Comparison of ENCODE assay signal across 19 cellular contexts in genomic region chr16:4752351-4753100, GRCh38. TPM values are rescaled to one million over a fixed set of nuclear protein-coding genes. Genes with fewer than 3 reads are reported as not detected.
DNase-seq lines count a peak whose midpoint lies in the region; ATAC-seq, FAIRE-seq and TF ChIP-seq lines count a peak whose summit lies in the region.
"Had no signal": no experiment of that assay in that cellular context is flagged by ENCODE, and none has a peak within 500 bp of the region (broad histone marks: within the 10 kb centered on the region; RNA-seq: fewer than 3 reads in every experiment).

No MANE protein-coding gene starts in this region.

- intact Hi-C loops in HepG2 (cut with micrococcal nuclease; ENCODE audit: unreplicated experiment): no loop called here

- peaks cover 13% of the 10 kb centered on the region for H3K4me1 Mint-ChIP-seq in activated CD8-positive, alpha-beta memory T cell treated with anti-CD3 and anti-CD28 coated beads, Interleukin-2, amount 10 ng/mL, durations not matched to agents 7 days and 5 days
- H3K4me1 Mint-ChIP-seq in endodermal cell: no peaks in the 10 kb centered on the region
- H3K4me1 Mint-ChIP-seq: CD14-positive monocyte had no signal

- H3K27ac Mint-ChIP-seq in activated CD8-positive, alpha-beta memory T cell treated with anti-CD3 and anti-CD28 coated beads, Interleukin-2, amount 10 ng/mL, durations not matched to agents 7 days and 5 days: no peak overlapping the region
- no peak overlapping the region for H3K27ac Mint-ChIP-seq in endodermal cell
- H3K27ac Mint-ChIP-seq: CD14-positive monocyte; CD4-positive, alpha-beta memory T cell had no signal

- peak; percentile 6 for ATAC-seq in activated CD8-positive, alpha-beta memory T cell treated with anti-CD3 and anti-CD28 coated beads, Interleukin-2, amount 10 ng/mL, durations not matched to agents 7 days and 5 days
- no peak for ATAC-seq in HepG2
- ATAC-seq: A549 had no signal

- H3K4me2 ChIP-seq in HepG2 (ENCODE audit: low read depth, low read length): no peak overlapping the region
- H3K4me2 ChIP-seq: A549 had no signal

- H3K36me3 Mint-ChIP-seq in activated CD8-positive, alpha-beta memory T cell treated with anti-CD3 and anti-CD28 coated beads, Interleukin-2, amount 10 ng/mL, durations not matched to agents 7 days and 5 days: peaks cover 22% of the 10 kb centered on the region
- peaks cover 46% of the 10 kb centered on the region for H3K36me3 Mint-ChIP-seq in endodermal cell (ENCODE audit: low read depth)

- H3K27ac ChIP-seq in HepG2 (ENCODE audit: extremely low read length, insufficient read depth, low read length) (no peak overlapping the region), endodermal cell (ENCODE audit: low read depth, low read length) (no peak overlapping the region), tibial nerve (no peak overlapping the region)
- H3K27ac ChIP-seq: 22Rv1, A549 had no signal

- TF ChIP-seq EP300 in HepG2 (IDR thresholded peaks at IDR 0.05; ENCODE audit: low read depth in 2 of 2, low read length in 2 of 2) (no peak), HepG2 (CRISPR knock-in tag; IDR thresholded peaks at IDR 0.05; ENCODE audit: borderline replicate concordance) (no peak), tibial nerve (IDR thresholded peaks at IDR 0.05) (no peak)

- H3K79me2 ChIP-seq in HepG2 (ENCODE audit: insufficient read depth, low read length): peaks cover 3% of the 10 kb centered on the region

- no peak for TF ChIP-seq RAD21 in HepG2 (CRISPR knock-in tag; IDR thresholded peaks at IDR 0.05)

- TF ChIP-seq CTCF in HepG2 (CRISPR knock-in tag; IDR thresholded peaks at IDR 0.05) (no peak), endodermal cell (conservative IDR thresholded peaks at IDR 0.05) (no peak), tibial nerve (IDR thresholded peaks at IDR 0.05) (no peak)

- H3K4me3 Mint-ChIP-seq in activated CD8-positive, alpha-beta memory T cell treated with anti-CD3 and anti-CD28 coated beads, Interleukin-2, amount 10 ng/mL, durations not matched to agents 7 days and 5 days: no peak overlapping the region
- no peak overlapping the region for H3K4me3 Mint-ChIP-seq in endodermal cell
- H3K4me3 Mint-ChIP-seq: CD14-positive monocyte; CD4-positive, alpha-beta memory T cell had no signal

- no peak overlapping the region for H3K9ac ChIP-seq in HepG2 (ENCODE audit: insufficient read depth, low read depth, low read length)
- H3K9ac ChIP-seq in endodermal cell (ENCODE audit: extremely low read depth, low read length, poor library complexity, severe bottlenecking): no peak overlapping the region

- TF ChIP-seq POLR2A in HepG2 (IDR thresholded peaks at IDR 0.05; ENCODE audit: insufficient read depth in 1 of 2, low read depth in 2 of 2, low read length in 2 of 2): no peak
- no peak for TF ChIP-seq POLR2A in tibial nerve (IDR thresholded peaks at IDR 0.05)

- H3K36me3 ChIP-seq in H7 (replicated peaks; ENCODE audit: control insufficient read depth, insufficient read depth, low read length) (peaks cover 19% of the 10 kb centered on the region), HepG2 (replicated peaks in 1 of 2; ENCODE audit: control insufficient read depth in 1 of 2, insufficient read depth in 2 of 2, low read length in 2 of 2) (peaks cover 19 to 46% of the 10 kb centered on the region in 2 experiments), endodermal cell (ENCODE audit: control insufficient read depth, insufficient read depth, low read length) (peaks cover 56% of the 10 kb centered on the region), tibial nerve (peaks cover 4 to 93% (median 20%) of the 10 kb centered on the region in 3 donors)

- in situ Hi-C loops in HepG2 (cut with HindIII; ENCODE audit: extremely low pct_ligation_motif_present, low pct_unique_long_range_greater_than_20kb): no loop called here

- no peak overlapping the region for H2AFZ ChIP-seq in HepG2 (ENCODE audit: low read length)

- DNase-seq in activated CD8-positive, alpha-beta memory T cell treated with anti-CD3 and anti-CD28 coated beads, Interleukin-2, amount 10 ng/mL, durations not matched to agents 7 days and 5 days: no peak
- DNase-seq in activated CD8-positive, alpha-beta memory T cell treated with anti-CD3 and anti-CD28 coated beads, Interleukin-2, amount 50 U/mL, for 48 hours: no peak
- DNase-seq in H7 (peak; percentile 46), HepG2 (ENCODE audit: low spot score) (no peak), endodermal cell (no peak), tibial nerve (ENCODE audit: low spot score in 2 of 2) (no peak), NCI-H748 (lab: John Stamatoyannopoulos, UW; ENCODE audit: unreplicated experiment) (no peak)
- DNase-seq: AML-193; CD4-positive, alpha-beta memory T cell; HCEC 1CT had no signal

- no peaks in the 10 kb centered on the region for H3K4me1 ChIP-seq in HepG2 (ENCODE audit: insufficient read depth, low read length)
- no peaks in the 10 kb centered on the region for H3K4me1 ChIP-seq in endodermal cell (ENCODE audit: control insufficient read depth, insufficient read depth, low read length)
- peaks cover 0 to under 1% (median under 1%) of the 10 kb centered on the region in 4 donors for H3K4me1 ChIP-seq in tibial nerve
- H3K4me1 ChIP-seq: A549 had no signal

- FAIRE-seq in HepG2 (lab: Jason Lieb, UNC): no peak
- FAIRE-seq: A549, G401.6, GM12891, GM19239, HTR-8/SVneo had no signal

- no TSS peak for BruUV-seq in HepG2 (replicated peaks; lab: Mats Ljungman, UMichigan)

- no peaks in the 10 kb centered on the region for H3K27me3 ChIP-seq in H7 (ENCODE audit: control insufficient read depth, insufficient read depth, low read length)
- H3K27me3 ChIP-seq in HepG2 (ENCODE audit: control insufficient read depth in 1 of 2, insufficient read depth in 2 of 2, low read length in 2 of 2): no peaks in the 10 kb centered on the region
- no peaks in the 10 kb centered on the region for H3K27me3 ChIP-seq in endodermal cell (ENCODE audit: control insufficient read depth, insufficient read depth, low read length, poor library complexity, severe bottlenecking)
- H3K27me3 ChIP-seq in tibial nerve: no peaks in the 10 kb centered on the region

- CTCF ChIA-PET in activated CD8-positive, alpha-beta memory T cell treated with anti-CD3 and anti-CD28 coated beads, Interleukin-2, amount 10 ng/mL, durations not matched to agents 7 days and 5 days (lab: Charles Lee): no interaction called here
- CTCF ChIA-PET in HepG2 (lab: Yijun Ruan, JAX; ENCODE audit: low intra/inter-chr PET ratio, low total read pairs): no interaction called here

- WGBS in HepG2 (ENCODE audit: low lambda C conversion rate): 98% methylated on average over 24 of the region's 44 CpGs
- 96% methylated on average over 30 to 44 of the region's 44 CpGs for WGBS in endodermal cell (ENCODE audit: insufficient coverage in 1 of 2, insufficient read length in 1 of 2), 2 experiments
- 93 to 96% methylated on average over 17 to 27 of the region's 44 CpGs for WGBS in tibial nerve, 2 donors

- H3K9me3 Mint-ChIP-seq in activated CD8-positive, alpha-beta memory T cell treated with anti-CD3 and anti-CD28 coated beads, Interleukin-2, amount 10 ng/mL, durations not matched to agents 7 days and 5 days (ENCODE audit: low read depth): peaks cover 4% of the 10 kb centered on the region
- H3K9me3 Mint-ChIP-seq in endodermal cell: peaks cover 17% of the 10 kb centered on the region

- H3K9me3 ChIP-seq in HepG2 (ENCODE audit: low read length): no peaks in the 10 kb centered on the region; the same call in 1 of the 2 replicates
- peaks cover 17% of the 10 kb centered on the region for H3K9me3 ChIP-seq in endodermal cell (ENCODE audit: control insufficient read depth, low read length)
- H3K9me3 ChIP-seq in tibial nerve: no peaks in the 10 kb centered on the region

- no peaks in the 10 kb centered on the region for H3K27me3 Mint-ChIP-seq in activated CD8-positive, alpha-beta memory T cell treated with anti-CD3 and anti-CD28 coated beads, Interleukin-2, amount 10 ng/mL, durations not matched to agents 7 days and 5 days
- no peaks in the 10 kb centered on the region for H3K27me3 Mint-ChIP-seq in endodermal cell (ENCODE audit: insufficient read depth)
- H3K27me3 Mint-ChIP-seq: CD4-positive, alpha-beta memory T cell had no signal

- H4K20me1 ChIP-seq in HepG2 (ENCODE audit: insufficient read depth, low read length): no peaks in the 10 kb centered on the region

- POLR2A ChIA-PET in HepG2 (lab: Yijun Ruan, JAX): interaction anchor here (1.0 kb wide), 2 partner anchors 16 kb away, joined by 3 to 4 read pairs; no protein-coding TSS in a partner anchor

- H3K4me3 ChIP-seq in H7 (ENCODE audit: insufficient read depth, low read depth, low read length): no peak overlapping the region
- no peak overlapping the region for H3K4me3 ChIP-seq in HepG2 (replicated peaks in 1 of 3; ENCODE audit: insufficient read depth in 1 of 3, low read depth in 2 of 3, low read length in 3 of 3)
- no peak overlapping the region for H3K4me3 ChIP-seq in endodermal cell (ENCODE audit: low read length)
- H3K4me3 ChIP-seq in tibial nerve: no peak overlapping the region
- H3K4me3 ChIP-seq: A549 had no signal

RNA-seq across cellular contexts. Expression of gene ZNF500, which starts 14.4 kb away (rescaled TPM):
- 10 to 100 TPM; 10.4 to 12.2 TPM for total RNA-seq in activated CD8-positive, alpha-beta memory T cell treated with anti-CD3 and anti-CD28 coated beads, Interleukin-2, amount 10 ng/mL, durations not matched to agents 7 days and 5 days
- total RNA-seq in H7 (2014; rRNA removed; shearing (Covaris generic)): 17.3 and 19.3 TPM in 2 replicates
- total RNA-seq in HepG2 (2016; rRNA removed; fragmentation: Illumina TruSeq; extraction: Trizol) (8.1 and 12.2 TPM in 2 replicates), endodermal cell (10 to 100 TPM; 17.2 to 21.6 TPM), tibial nerve (10 to 100 TPM; 20.3 to 43.2 (median 34.4) TPM)
- total RNA-seq in HepG2 (2016; cell fraction: cytosol; rRNA removed; fragmentation: Illumina TruSeq; extraction: Trizol; ENCODE audit: low read depth): 1.6 and 1.9 TPM in 2 replicates
- 8.1 and 12.2 TPM in 2 replicates for total RNA-seq in HepG2 (2016; cell fraction: insoluble cytoplasmic fraction; rRNA removed; fragmentation: Illumina TruSeq; extraction: Trizol)
- 3.8 and 4.4 TPM in 2 replicates for total RNA-seq in HepG2 (2016; cell fraction: membrane; rRNA removed; fragmentation: Illumina TruSeq; extraction: Trizol)
- total RNA-seq in HepG2 (2016; cell fraction: nucleus; rRNA removed; fragmentation: Illumina TruSeq; extraction: Trizol): 9.6 and 15.9 TPM in 2 replicates
- polyA plus RNA-seq in HepG2 (2011; rRNA removed): 6.1 and 7.4 TPM in 2 replicates
- 3.0 and 4.9 TPM in 2 replicates for polyA plus RNA-seq in HepG2 (2011; cell fraction: cytosol; rRNA removed)
- 17.2 and 20.4 TPM in 2 replicates for polyA plus RNA-seq in HepG2 (2011; cell fraction: nucleus; rRNA removed)
- polyA plus RNA-seq in HepG2 (2012): 3.2 and 3.5 TPM in 2 replicates
- polyA plus RNA-seq in HepG2 (2016; cell fraction: cytosol; fragmentation: Illumina TruSeq; extraction: Trizol; ENCODE audit: low read depth): 0.76 and 0.78 TPM in 2 replicates
- 5.1 and 5.9 TPM in 2 replicates for polyA plus RNA-seq in HepG2 (2016; cell fraction: insoluble cytoplasmic fraction; fragmentation: Illumina TruSeq; extraction: Trizol; ENCODE audit: low read depth)
- 1.9 and 2.5 TPM in 2 replicates for polyA plus RNA-seq in HepG2 (2016; cell fraction: membrane; fragmentation: Illumina TruSeq; extraction: Trizol; ENCODE audit: low read depth)
- 19.3 and 24.8 TPM in 2 replicates for polyA plus RNA-seq in HepG2 (2016; cell fraction: nucleus; fragmentation: Illumina TruSeq; extraction: Trizol; ENCODE audit: insufficient read depth, low read depth)
- 17.1 and 19.6 TPM in 2 replicates for polyA minus RNA-seq in HepG2 (2011; rRNA and poly(A)+ RNA removed; ENCODE audit: low replicate concordance)
- polyA minus RNA-seq in HepG2 (2011; cell fraction: cytosol; rRNA and poly(A)+ RNA removed): 2.6 and 3.3 TPM in 2 replicates
- polyA minus RNA-seq in HepG2 (2011; cell fraction: nucleus; rRNA and poly(A)+ RNA removed): 11.8 and 12.1 TPM in 2 replicates
- polyA plus RNA-seq in endodermal cell (2013, experiment 1 of 2): 8.5 TPM
- 8.2 TPM for polyA plus RNA-seq in endodermal cell (2013, experiment 2 of 2)

RNA-seq across cellular contexts. Expression of gene DNAAF8, which starts 18.2 kb away (rescaled TPM):
- under 1 TPM in 1 of 2 experiments, not detected in 1; 0.30 TPM for total RNA-seq in activated CD8-positive, alpha-beta memory T cell treated with anti-CD3 and anti-CD28 coated beads, Interleukin-2, amount 10 ng/mL, durations not matched to agents 7 days and 5 days
- 1.1 TPM in 1 of 2 replicates, not detected in the other for total RNA-seq in H7 (2014; rRNA removed; shearing (Covaris generic))
- total RNA-seq in HepG2 (2016; rRNA removed; fragmentation: Illumina TruSeq; extraction: Trizol): 0.38 and 0.44 TPM in 2 replicates
- total RNA-seq in HepG2 (2016; cell fraction: cytosol; rRNA removed; fragmentation: Illumina TruSeq; extraction: Trizol; ENCODE audit: low read depth): 0.44 and 0.81 TPM in 2 replicates
- 0.15 TPM in 1 of 2 replicates, not detected in the other for total RNA-seq in HepG2 (2016; cell fraction: insoluble cytoplasmic fraction; rRNA removed; fragmentation: Illumina TruSeq; extraction: Trizol)
- 0.14 and 0.65 TPM in 2 replicates for total RNA-seq in HepG2 (2016; cell fraction: membrane; rRNA removed; fragmentation: Illumina TruSeq; extraction: Trizol)
- 0.31 TPM in 1 of 2 replicates, not detected in the other for total RNA-seq in HepG2 (2016; cell fraction: nucleus; rRNA removed; fragmentation: Illumina TruSeq; extraction: Trizol)
- polyA plus RNA-seq in HepG2 (2011; rRNA removed): 0.27 TPM in 1 of 2 replicates, not detected in the other
- 0.03 and 0.16 TPM in 2 replicates for polyA plus RNA-seq in HepG2 (2011; cell fraction: cytosol; rRNA removed)
- polyA plus RNA-seq in HepG2 (2011; cell fraction: nucleus; rRNA removed): not detected in 2 replicates
- 0.12 and 0.21 TPM in 2 replicates for polyA plus RNA-seq in HepG2 (2012)
- 0.15 and 0.24 TPM in 2 replicates for polyA plus RNA-seq in HepG2 (2016; cell fraction: cytosol; fragmentation: Illumina TruSeq; extraction: Trizol; ENCODE audit: low read depth)
- polyA plus RNA-seq in HepG2 (2016; cell fraction: insoluble cytoplasmic fraction; fragmentation: Illumina TruSeq; extraction: Trizol; ENCODE audit: low read depth): 0.34 and 0.57 TPM in 2 replicates
- 0.17 and 0.40 TPM in 2 replicates for polyA plus RNA-seq in HepG2 (2016; cell fraction: membrane; fragmentation: Illumina TruSeq; extraction: Trizol; ENCODE audit: low read depth)
- not detected in 2 replicates for polyA plus RNA-seq in HepG2 (2016; cell fraction: nucleus; fragmentation: Illumina TruSeq; extraction: Trizol; ENCODE audit: insufficient read depth, low read depth)
- 0.70 TPM in 1 of 2 replicates, not detected in the other for polyA minus RNA-seq in HepG2 (2011; rRNA and poly(A)+ RNA removed; ENCODE audit: low replicate concordance)
- polyA minus RNA-seq in HepG2 (2011; cell fraction: cytosol; rRNA and poly(A)+ RNA removed): not detected in 2 replicates
- 0.50 TPM in 1 of 2 replicates, not detected in the other for polyA minus RNA-seq in HepG2 (2011; cell fraction: nucleus; rRNA and poly(A)+ RNA removed)
- total RNA-seq in endodermal cell: under 1 TPM; 0.35 to 0.64 TPM
- 0.82 TPM for polyA plus RNA-seq in endodermal cell (2013, experiment 1 of 2)
- 1.2 TPM for polyA plus RNA-seq in endodermal cell (2013, experiment 2 of 2)
- total RNA-seq in tibial nerve: 10 to 100 TPM in 1 of 4 donors, 1 to 10 TPM in 1, under 1 TPM in 2; 0.21 to 15.3 (median 0.74) TPM

RNA-seq across cellular contexts. Expression of gene ANKS3, which starts 18.5 kb away (rescaled TPM):
- total RNA-seq in activated CD8-positive, alpha-beta memory T cell treated with anti-CD3 and anti-CD28 coated beads, Interleukin-2, amount 10 ng/mL, durations not matched to agents 7 days and 5 days: 10 to 100 TPM; 16.2 to 17.1 TPM
- total RNA-seq in H7 (2014; rRNA removed; shearing (Covaris generic)): 19.5 and 21.8 TPM in 2 replicates
- total RNA-seq in HepG2 (2016; rRNA removed; fragmentation: Illumina TruSeq; extraction: Trizol) (6.6 and 15.9 TPM in 2 replicates), endodermal cell (10 to 100 TPM; 32.4 to 41.0 TPM), tibial nerve (10 to 100 TPM; 29.3 to 58.8 (median 51.8) TPM)
- total RNA-seq in HepG2 (2016; cell fraction: cytosol; rRNA removed; fragmentation: Illumina TruSeq; extraction: Trizol; ENCODE audit: low read depth): 34.4 and 34.9 TPM in 2 replicates
- 6.2 and 13.8 TPM in 2 replicates for total RNA-seq in HepG2 (2016; cell fraction: insoluble cytoplasmic fraction; rRNA removed; fragmentation: Illumina TruSeq; extraction: Trizol)
- total RNA-seq in HepG2 (2016; cell fraction: membrane; rRNA removed; fragmentation: Illumina TruSeq; extraction: Trizol): 29.2 and 30.9 TPM in 2 replicates
- total RNA-seq in HepG2 (2016; cell fraction: nucleus; rRNA removed; fragmentation: Illumina TruSeq; extraction: Trizol): 17.3 and 17.4 TPM in 2 replicates
- 11.4 and 14.4 TPM in 2 replicates for polyA plus RNA-seq in HepG2 (2011; rRNA removed)
- polyA plus RNA-seq in HepG2 (2011; cell fraction: cytosol; rRNA removed): 5.8 and 7.5 TPM in 2 replicates
- polyA plus RNA-seq in HepG2 (2011; cell fraction: nucleus; rRNA removed): 58.0 and 68.7 TPM in 2 replicates
- polyA plus RNA-seq in HepG2 (2012): 6.3 and 7.6 TPM in 2 replicates
- polyA plus RNA-seq in HepG2 (2016; cell fraction: cytosol; fragmentation: Illumina TruSeq; extraction: Trizol; ENCODE audit: low read depth): 2.4 and 2.5 TPM in 2 replicates
- polyA plus RNA-seq in HepG2 (2016; cell fraction: insoluble cytoplasmic fraction; fragmentation: Illumina TruSeq; extraction: Trizol; ENCODE audit: low read depth): 3.9 and 5.0 TPM in 2 replicates
- polyA plus RNA-seq in HepG2 (2016; cell fraction: membrane; fragmentation: Illumina TruSeq; extraction: Trizol; ENCODE audit: low read depth): 3.0 and 4.2 TPM in 2 replicates
- 32.9 and 37.2 TPM in 2 replicates for polyA plus RNA-seq in HepG2 (2016; cell fraction: nucleus; fragmentation: Illumina TruSeq; extraction: Trizol; ENCODE audit: insufficient read depth, low read depth)
- polyA minus RNA-seq in HepG2 (2011; rRNA and poly(A)+ RNA removed; ENCODE audit: low replicate concordance): 23.8 and 32.8 TPM in 2 replicates
- polyA minus RNA-seq in HepG2 (2011; cell fraction: cytosol; rRNA and poly(A)+ RNA removed): 3.9 and 4.8 TPM in 2 replicates
- 25.6 and 28.0 TPM in 2 replicates for polyA minus RNA-seq in HepG2 (2011; cell fraction: nucleus; rRNA and poly(A)+ RNA removed)
- polyA plus RNA-seq in endodermal cell (2013, experiment 1 of 2): 20.9 TPM
- polyA plus RNA-seq in endodermal cell (2013, experiment 2 of 2): 19.6 TPM

RNA-seq across cellular contexts. Expression of gene SEPTIN12, which starts 35.6 kb away (rescaled TPM):
- not detected for total RNA-seq in activated CD8-positive, alpha-beta memory T cell treated with anti-CD3 and anti-CD28 coated beads, Interleukin-2, amount 10 ng/mL, durations not matched to agents 7 days and 5 days
- total RNA-seq in H7 (2014; rRNA removed; shearing (Covaris generic)): not detected in 2 replicates
- 0.22 TPM in 1 of 2 replicates, not detected in the other for total RNA-seq in HepG2 (2016; rRNA removed; fragmentation: Illumina TruSeq; extraction: Trizol)
- total RNA-seq in HepG2 (2016; cell fraction: cytosol; rRNA removed; fragmentation: Illumina TruSeq; extraction: Trizol; ENCODE audit: low read depth): not detected in 2 replicates
- not detected in 2 replicates for total RNA-seq in HepG2 (2016; cell fraction: insoluble cytoplasmic fraction; rRNA removed; fragmentation: Illumina TruSeq; extraction: Trizol)
- not detected in 2 replicates for total RNA-seq in HepG2 (2016; cell fraction: membrane; rRNA removed; fragmentation: Illumina TruSeq; extraction: Trizol)
- total RNA-seq in HepG2 (2016; cell fraction: nucleus; rRNA removed; fragmentation: Illumina TruSeq; extraction: Trizol): not detected in 2 replicates
- 0.31 TPM in 1 of 2 replicates, not detected in the other for polyA plus RNA-seq in HepG2 (2011; rRNA removed)
- not detected in 2 replicates for polyA plus RNA-seq in HepG2 (2011; cell fraction: cytosol; rRNA removed)
- polyA plus RNA-seq in HepG2 (2011; cell fraction: nucleus; rRNA removed): 0.29 and 0.43 TPM in 2 replicates
- polyA plus RNA-seq in HepG2 (2012): 0.50 TPM in 1 of 2 replicates, not detected in the other
- not detected in 2 replicates for polyA plus RNA-seq in HepG2 (2016; cell fraction: cytosol; fragmentation: Illumina TruSeq; extraction: Trizol; ENCODE audit: low read depth)
- polyA plus RNA-seq in HepG2 (2016; cell fraction: insoluble cytoplasmic fraction; fragmentation: Illumina TruSeq; extraction: Trizol; ENCODE audit: low read depth): not detected in 2 replicates
- polyA plus RNA-seq in HepG2 (2016; cell fraction: membrane; fragmentation: Illumina TruSeq; extraction: Trizol; ENCODE audit: low read depth): not detected in 2 replicates
- not detected in 2 replicates for polyA plus RNA-seq in HepG2 (2016; cell fraction: nucleus; fragmentation: Illumina TruSeq; extraction: Trizol; ENCODE audit: insufficient read depth, low read depth)
- polyA minus RNA-seq in HepG2 (2011; rRNA and poly(A)+ RNA removed; ENCODE audit: low replicate concordance): 0.89 TPM in 1 of 2 replicates, not detected in the other
- polyA minus RNA-seq in HepG2 (2011; cell fraction: cytosol; rRNA and poly(A)+ RNA removed): not detected in 2 replicates
- polyA minus RNA-seq in HepG2 (2011; cell fraction: nucleus; rRNA and poly(A)+ RNA removed): not detected in 2 replicates
- under 1 TPM; 0.40 to 0.73 TPM for total RNA-seq in endodermal cell
- polyA plus RNA-seq in endodermal cell (2013, experiment 1 of 2): 0.57 TPM
- polyA plus RNA-seq in endodermal cell (2013, experiment 2 of 2): not detected
- not detected for total RNA-seq in tibial nerve
- total RNA-seq: CD4-positive, alpha-beta memory T cell; H4 had no signal
- polyA plus RNA-seq: BJ; CD14-positive monocyte; CD4-positive, alpha-beta memory T cell had no signal

RNA-seq across cellular contexts. Expression of gene SMIM22, which starts 42.6 kb away (rescaled TPM):
- not detected for total RNA-seq in activated CD8-positive, alpha-beta memory T cell treated with anti-CD3 and anti-CD28 coated beads, Interleukin-2, amount 10 ng/mL, durations not matched to agents 7 days and 5 days
- not detected in 2 replicates for total RNA-seq in H7 (2014; rRNA removed; shearing (Covaris generic))
- not detected in 2 replicates for total RNA-seq in HepG2 (2016; rRNA removed; fragmentation: Illumina TruSeq; extraction: Trizol)
- total RNA-seq in HepG2 (2016; cell fraction: cytosol; rRNA removed; fragmentation: Illumina TruSeq; extraction: Trizol; ENCODE audit: low read depth): not detected in 2 replicates
- not detected in 2 replicates for total RNA-seq in HepG2 (2016; cell fraction: insoluble cytoplasmic fraction; rRNA removed; fragmentation: Illumina TruSeq; extraction: Trizol)
- total RNA-seq in HepG2 (2016; cell fraction: membrane; rRNA removed; fragmentation: Illumina TruSeq; extraction: Trizol): not detected in 2 replicates
- total RNA-seq in HepG2 (2016; cell fraction: nucleus; rRNA removed; fragmentation: Illumina TruSeq; extraction: Trizol): not detected in 2 replicates
- polyA plus RNA-seq in HepG2 (2011; rRNA removed): not detected in 2 replicates
- not detected in 2 replicates for polyA plus RNA-seq in HepG2 (2011; cell fraction: cytosol; rRNA removed)
- polyA plus RNA-seq in HepG2 (2011; cell fraction: nucleus; rRNA removed): not detected in 2 replicates
- 0.52 TPM in 1 of 2 replicates, not detected in the other for polyA plus RNA-seq in HepG2 (2012)
- not detected in 2 replicates for polyA plus RNA-seq in HepG2 (2016; cell fraction: cytosol; fragmentation: Illumina TruSeq; extraction: Trizol; ENCODE audit: low read depth)
- not detected in 2 replicates for polyA plus RNA-seq in HepG2 (2016; cell fraction: insoluble cytoplasmic fraction; fragmentation: Illumina TruSeq; extraction: Trizol; ENCODE audit: low read depth)
- not detected in 2 replicates for polyA plus RNA-seq in HepG2 (2016; cell fraction: membrane; fragmentation: Illumina TruSeq; extraction: Trizol; ENCODE audit: low read depth)
- polyA plus RNA-seq in HepG2 (2016; cell fraction: nucleus; fragmentation: Illumina TruSeq; extraction: Trizol; ENCODE audit: insufficient read depth, low read depth): not detected in 2 replicates
- not detected in 2 replicates for polyA minus RNA-seq in HepG2 (2011; rRNA and poly(A)+ RNA removed; ENCODE audit: low replicate concordance)
- polyA minus RNA-seq in HepG2 (2011; cell fraction: cytosol; rRNA and poly(A)+ RNA removed): not detected in 2 replicates
- polyA minus RNA-seq in HepG2 (2011; cell fraction: nucleus; rRNA and poly(A)+ RNA removed): not detected in 2 replicates
- not detected for total RNA-seq in endodermal cell
- polyA plus RNA-seq in endodermal cell (2013, experiment 1 of 2): not detected
- polyA plus RNA-seq in endodermal cell (2013, experiment 2 of 2): not detected
- not detected for total RNA-seq in tibial nerve
- total RNA-seq: CD4-positive, alpha-beta memory T cell; H4 had no signal
- polyA plus RNA-seq: A549; BJ; CD14-positive monocyte; CD4-positive, alpha-beta memory T cell had no signal
